In genomic region chr1:92445865-92446264, GRCh38 we compare ENCODE assay signal across 37 cellular contexts. TPM values are rescaled to one million over a fixed set of nuclear protein-coding genes. Genes with fewer than 3 reads are reported as not detected.
"Had no signal": no experiment of that assay in that cellular context is flagged by ENCODE, and none has a peak within 500 bp of the region (broad histone marks: within the 10 kb centered on the region; RNA-seq: fewer than 3 reads in every experiment).

No MANE protein-coding gene starts in this region.

- H3K9me3 ChIP-seq: ascending aorta, breast epithelium had no signal

- H3K4me3 Mint-ChIP-seq: activated B cell treated with CpG ODN at 0.5 μM for 24 hours; activated CD4-positive, alpha-beta memory T cell treated with anti-CD3 and anti-CD28 coated beads for 36 hours; activated CD4-positive, alpha-beta T cell treated with anti-CD3 and anti-CD28 coated beads, Interleukin-2, amount 10 ng/mL, durations not matched to agents 24 days and 14 days; activated CD8-positive, alpha-beta T cell treated with anti-CD3 and anti-CD28 coated beads for 36 hours; activated naive CD4-positive, alpha-beta T cell treated with anti-CD3 and anti-CD28 coated beads, Interleukin-2, amount 10 ng/mL, durations not matched to agents 7 days and 5 days; activated naive CD4-positive, alpha-beta T cell treated with anti-CD3 and anti-CD28 coated beads, Interleukin-2, amount 50 U/mL, for 24 hours; activated naive CD8-positive, alpha-beta T cell; activated naive CD8-positive, alpha-beta T cell treated with anti-CD3 and anti-CD28 coated beads, Interleukin-2, amount 10 ng/mL, durations not matched to agents 7 days and 5 days; activated naive CD8-positive, alpha-beta T cell treated with anti-CD3 and anti-CD28 coated beads, Interleukin-2, amount 50 U/mL, for 24 hours; activated T-cell treated with anti-CD3 and anti-CD28 coated beads, Interleukin-2, amount 50 U/mL, for 4 hours; activated T-cell treated with anti-CD3 and anti-CD28 coated beads, Interleukin-2, amount 50 U/mL, for 72 hours; activated T-helper 1 cell treated with anti-CD3 and anti-CD28 coated beads, Interleukin-12 subunit alpha, Interleukin-12 subunit beta, Interleukin-2, Interleukin-4 antibody, amounts not matched to agents 30 ng/mL and 10 ng/mL and 1 ng/mL, durations not matched to agents 14 hours and 24 hours and 36 hours; brain; T-helper 1 cell treated with Interleukin-12 subunit alpha and Interleukin-12 subunit beta and Interleukin-4 antibody, amounts not matched to agents 30 μg/mL and 1 μg/mL, for 36 hours; T-helper 2 cell treated with Interferon-gamma antibody and Interleukin-4, amounts not matched to agents 5 μg/mL and 100 μg/mL, for 36 hours had no signal

- DNase-seq: activated B cell treated with CpG ODN at 0.5 μM for 24 hours; activated CD4-positive, alpha-beta memory T cell treated with anti-CD3 and anti-CD28 coated beads for 36 hours; activated CD4-positive, alpha-beta T cell treated with anti-CD3 and anti-CD28 coated beads for 4 hours; activated CD4-positive, alpha-beta T cell treated with anti-CD3 and anti-CD28 coated beads, Interleukin-2, amount 10 ng/mL, durations not matched to agents 24 days and 14 days; activated CD4-positive, alpha-beta T cell treated with anti-CD3 and anti-CD28 coated beads, Interleukin-2, amount 50 U/mL, for 1 hour; activated CD4-positive, alpha-beta T cell treated with anti-CD3 and anti-CD28 coated beads, Interleukin-2, amount 50 U/mL, for 4 hours; activated CD4-positive, CD25-positive, alpha-beta regulatory T cell treated with anti-CD3 and anti-CD28 coated beads, Interleukin-2, amount 50 U/mL, for 72 hours; activated CD8-positive, alpha-beta memory T cell treated with anti-CD3 and anti-CD28 coated beads, Interleukin-2, amount 50 U/mL, for 4 hours; activated CD8-positive, alpha-beta T cell treated with anti-CD3 and anti-CD28 coated beads for 36 hours; activated effector memory CD4-positive, alpha-beta T cell treated with Interleukin-2 at 50 U/mL for 16 hours; activated gamma-delta T cell; activated naive CD4-positive, alpha-beta T cell treated with anti-CD3 and anti-CD28 coated beads, Interleukin-2, amount 10 ng/mL, durations not matched to agents 7 days and 5 days; activated naive CD4-positive, alpha-beta T cell treated with Interleukin-2 at 50 U/mL for 16 hours; activated naive CD8-positive, alpha-beta T cell treated with anti-CD3 and anti-CD28 coated beads, Interleukin-2, amount 10 ng/mL, durations not matched to agents 7 days and 5 days; activated naive CD8-positive, alpha-beta T cell treated with anti-CD3 and anti-CD28 coated beads, Interleukin-2, amount 50 U/mL, for 24 hours; activated T-cell treated with anti-CD3 and anti-CD28 coated beads for 4 hours; activated T-cell treated with anti-CD3 and anti-CD28 coated beads, Interleukin-2, amount 50 U/mL, for 1 hour; activated T-cell treated with anti-CD3 and anti-CD28 coated beads, Interleukin-2, amount 50 U/mL, for 4 hours; activated T-cell treated with anti-CD3 and anti-CD28 coated beads, Interleukin-2, amount 50 U/mL, for 72 hours; amygdala; anterior cingulate cortex; central memory CD4-positive, alpha-beta T cell; T-helper 1 cell; T-helper 2 cell; T-helper 9 cell had no signal

- H3K9me3 Mint-ChIP-seq: activated B cell treated with CpG ODN at 0.5 μM for 24 hours; activated CD4-positive, alpha-beta memory T cell treated with anti-CD3 and anti-CD28 coated beads for 36 hours; activated CD8-positive, alpha-beta T cell treated with anti-CD3 and anti-CD28 coated beads for 36 hours; activated naive CD4-positive, alpha-beta T cell treated with anti-CD3 and anti-CD28 coated beads, Interleukin-2, amount 10 ng/mL, durations not matched to agents 7 days and 5 days; activated naive CD4-positive, alpha-beta T cell treated with anti-CD3 and anti-CD28 coated beads, Interleukin-2, amount 50 U/mL, for 24 hours; activated naive CD8-positive, alpha-beta T cell treated with anti-CD3 and anti-CD28 coated beads, Interleukin-2, amount 50 U/mL, for 24 hours; activated T-cell treated with anti-CD3 and anti-CD28 coated beads, Interleukin-2, amount 50 U/mL, for 4 hours; T-helper 1 cell treated with Interleukin-12 subunit alpha and Interleukin-12 subunit beta and Interleukin-4 antibody, amounts not matched to agents 30 μg/mL and 1 μg/mL, for 36 hours had no signal

- H3K27me3 Mint-ChIP-seq: activated B cell treated with CpG ODN at 0.5 μM for 24 hours; activated CD4-positive, alpha-beta memory T cell treated with anti-CD3 and anti-CD28 coated beads for 36 hours; activated CD8-positive, alpha-beta T cell treated with anti-CD3 and anti-CD28 coated beads for 36 hours; activated naive CD4-positive, alpha-beta T cell treated with anti-CD3 and anti-CD28 coated beads, Interleukin-2, amount 50 U/mL, for 24 hours; activated naive CD8-positive, alpha-beta T cell; activated naive CD8-positive, alpha-beta T cell treated with anti-CD3 and anti-CD28 coated beads, Interleukin-2, amount 50 U/mL, for 24 hours had no signal

- ATAC-seq: activated CD8-positive, alpha-beta T cell treated with anti-CD3 and anti-CD28 coated beads for 36 hours; activated naive CD8-positive, alpha-beta T cell treated with anti-CD3 and anti-CD28 coated beads, Interleukin-2, amount 50 U/mL, for 24 hours; activated T-cell treated with anti-CD3 and anti-CD28 coated beads, Interleukin-2, amount 50 U/mL, for 4 hours; activated T-cell treated with anti-CD3 and anti-CD28 coated beads, Interleukin-2, amount 50 U/mL, for 72 hours had no signal

- H3K4me3 ChIP-seq: ascending aorta, breast epithelium had no signal

- H3K27me3 ChIP-seq: ascending aorta, breast epithelium had no signal

- H3K4me1 Mint-ChIP-seq: activated B cell treated with CpG ODN at 0.5 μM for 24 hours; activated naive CD4-positive, alpha-beta T cell treated with anti-CD3 and anti-CD28 coated beads, Interleukin-2, amount 10 ng/mL, durations not matched to agents 7 days and 5 days had no signal

- FAIRE-seq: TTC549 had no signal

- H3K27ac ChIP-seq: ascending aorta, breast epithelium, VCaP had no signal

- H3K27ac Mint-ChIP-seq: activated B cell treated with CpG ODN at 0.5 μM for 24 hours; activated CD4-positive, alpha-beta memory T cell treated with anti-CD3 and anti-CD28 coated beads for 36 hours; activated CD4-positive, alpha-beta T cell treated with anti-CD3 and anti-CD28 coated beads, Interleukin-2, amount 10 ng/mL, durations not matched to agents 24 days and 14 days; activated CD8-positive, alpha-beta T cell treated with anti-CD3 and anti-CD28 coated beads for 36 hours; activated naive CD4-positive, alpha-beta T cell treated with anti-CD3 and anti-CD28 coated beads, Interleukin-2, amount 10 ng/mL, durations not matched to agents 7 days and 5 days; activated naive CD4-positive, alpha-beta T cell treated with anti-CD3 and anti-CD28 coated beads, Interleukin-2, amount 50 U/mL, for 24 hours; activated naive CD8-positive, alpha-beta T cell; activated naive CD8-positive, alpha-beta T cell treated with anti-CD3 and anti-CD28 coated beads, Interleukin-2, amount 10 ng/mL, durations not matched to agents 7 days and 5 days; activated naive CD8-positive, alpha-beta T cell treated with anti-CD3 and anti-CD28 coated beads, Interleukin-2, amount 50 U/mL, for 24 hours; activated T-cell treated with anti-CD3 and anti-CD28 coated beads, Interleukin-2, amount 50 U/mL, for 72 hours; activated T-helper 1 cell treated with anti-CD3 and anti-CD28 coated beads, Interleukin-12 subunit alpha, Interleukin-12 subunit beta, Interleukin-2, Interleukin-4 antibody, amounts not matched to agents 30 ng/mL and 10 ng/mL and 1 ng/mL, durations not matched to agents 14 hours and 24 hours and 36 hours; activated T-helper 2 cell treated with anti-CD3 and anti-CD28 coated beads, Interferon-gamma antibody, Interleukin-2, Interleukin-4, amounts not matched to agents 10 μg/mL and 5 μg/mL and 100 μg/mL, durations not matched to agents 14 hours and 24 hours and 36 hours; brain; T-helper 1 cell treated with Interleukin-12 subunit alpha and Interleukin-12 subunit beta and Interleukin-4 antibody, amounts not matched to agents 30 μg/mL and 1 μg/mL, for 36 hours; T-helper 2 cell treated with Interferon-gamma antibody and Interleukin-4, amounts not matched to agents 5 μg/mL and 100 μg/mL, for 36 hours had no signal

- H3K36me3 ChIP-seq: ascending aorta, breast epithelium had no signal

- H3K36me3 Mint-ChIP-seq: activated CD4-positive, alpha-beta memory T cell treated with anti-CD3 and anti-CD28 coated beads for 36 hours; activated naive CD4-positive, alpha-beta T cell treated with anti-CD3 and anti-CD28 coated beads, Interleukin-2, amount 10 ng/mL, durations not matched to agents 7 days and 5 days; activated naive CD4-positive, alpha-beta T cell treated with anti-CD3 and anti-CD28 coated beads, Interleukin-2, amount 50 U/mL, for 24 hours; activated naive CD8-positive, alpha-beta T cell; activated naive CD8-positive, alpha-beta T cell treated with anti-CD3 and anti-CD28 coated beads, Interleukin-2, amount 10 ng/mL, durations not matched to agents 7 days and 5 days; brain had no signal

- H3K4me1 ChIP-seq: ascending aorta, breast epithelium had no signal

RNA-seq across cellular contexts. Expression of gene GFI1, which starts 40.9 kb away (rescaled TPM):
- total RNA-seq: ascending aorta, cerebellum had no signal
